In genomic region chr11:75241906-75242644, GRCh38 we compare ENCODE assay signal across 8 cellular contexts. TPM values are rescaled to one million over a fixed set of nuclear protein-coding genes. Genes with fewer than 3 reads are reported as not detected.
A peak's percentile ranks its signal among the peaks of the same experiment; 100 is the strongest.
DNase-seq lines count a peak whose midpoint lies in the region; ATAC-seq, FAIRE-seq and TF ChIP-seq lines count a peak whose summit lies in the region.

No MANE protein-coding gene starts in this region.

- no peak overlapping the region for H4K5ac ChIP-seq in mesendoderm (ENCODE audit: low read length)

- H3K27ac Mint-ChIP-seq in activated naive CD8-positive, alpha-beta T cell treated with anti-CD3 and anti-CD28 coated beads, Interleukin-2, amount 50 U/mL, for 24 hours: no peak overlapping the region

- H3K4me2 ChIP-seq in A549 (peak overlapping the region; percentile 89), mesendoderm (ENCODE audit: low read length) (peak overlapping the region; percentile 84)

- H3K27me3 ChIP-seq in HAP-1 (ENCODE audit: low read depth): peaks cover 15% of the 10 kb centered on the region
- peaks cover 25% of the 10 kb centered on the region for H3K27me3 ChIP-seq in mesendoderm (ENCODE audit: insufficient read depth, low read length, poor library complexity)

- no peak for TF ChIP-seq POLR2A in A549 (IDR thresholded peaks at IDR 0.05; ENCODE audit: low read length)

- peaks cover 10% of the 10 kb centered on the region for H3K4me1 Mint-ChIP-seq in activated naive CD8-positive, alpha-beta T cell treated with anti-CD3 and anti-CD28 coated beads, Interleukin-2, amount 50 U/mL, for 24 hours

- H3K9ac ChIP-seq in mesendoderm (ENCODE audit: low read length): peak overlapping the region; percentile 42

- peak overlapping the region; percentile 70 for H3K4me3 Mint-ChIP-seq in activated naive CD8-positive, alpha-beta T cell treated with anti-CD3 and anti-CD28 coated beads, Interleukin-2, amount 50 U/mL, for 24 hours

- no peak overlapping the region for H4K8ac ChIP-seq in mesendoderm (ENCODE audit: low read depth, low read length)

- WGBS in A549 (ENCODE audit: missing lambda C conversion rate): 8% methylated on average over 34 of the region's 72 CpGs
- WGBS in mesendoderm (ENCODE audit: extremely low coverage, insufficient coverage, low lambda C conversion rate): no CpG with 5 or more reads among the region's 72 CpGs

- peak overlapping the region; percentile 31 to 77; a peak in 3 of 6 replicates for H3K27ac ChIP-seq in A549
- no peak overlapping the region for H3K27ac ChIP-seq in mesendoderm (ENCODE audit: low read depth, low read length)

- POLR2A ChIA-PET in A549 (lab: Yijun Ruan, JAX): interaction anchor here (1.1 kb wide), 1 partner anchor 317 kb away, joined by 3 read pairs; no protein-coding TSS in a partner anchor

- H3K56ac ChIP-seq in mesendoderm (ENCODE audit: low read length): peak overlapping the region; percentile 74

- no peak overlapping the region for H3K4ac ChIP-seq in mesendoderm (ENCODE audit: low read depth, low read length)

- CTCF ChIA-PET in A549 (lab: Yijun Ruan, JAX): interaction anchor here (0.6 to 19.6 kb wide), 78 partner anchors 8 to 634 kb away, joined by 3 to 445 read pairs (median 6); partner anchors contain the start of genes NEU3 and SLCO2B1

- no peak overlapping the region for H2AK5ac ChIP-seq in mesendoderm (ENCODE audit: low read length)

- TF ChIP-seq RAD21 in A549 (conservative IDR thresholded peaks at IDR 0.05 in 1 of 2, IDR thresholded peaks at IDR 0.05 in 1 of 2): no peak

- FAIRE-seq in A549 (lab: Jason Lieb, UNC): no peak

- H3K23ac ChIP-seq in mesendoderm (ENCODE audit: low read length): no peak overlapping the region

- H3K79me2 ChIP-seq in mesendoderm (ENCODE audit: control insufficient read depth, insufficient read depth, low read length): no peaks in the 10 kb centered on the region

- no peak overlapping the region for H3K18ac ChIP-seq in mesendoderm (ENCODE audit: low read length)

- H3K4me3 ChIP-seq in A549 (peak overlapping the region; percentile 54), HAP-1 (peak overlapping the region; percentile 34), mesendoderm (ENCODE audit: low read length) (no peak overlapping the region)

- no peaks in the 10 kb centered on the region for H3K36me3 ChIP-seq in HAP-1 (replicated peaks)
- H3K36me3 ChIP-seq in mesendoderm (ENCODE audit: control insufficient read depth, insufficient read depth, low read length): no peaks in the 10 kb centered on the region

- DNase-seq in A549 (ENCODE audit: low read depth in 1 of 2, low spot score in 1 of 2): no peak
- DNase-seq in HAP-1 (ENCODE audit: low spot score in 2 of 2): no peak
- DNase-seq in activated naive CD8-positive, alpha-beta T cell treated with anti-CD3 and anti-CD28 coated beads, Interleukin-2, amount 50 U/mL, for 24 hours: no peak
- no peak for DNase-seq in mesendoderm
- no peak for DNase-seq in ureter (ENCODE audit: low spot score)
- no peak for DNase-seq in HK-2 (ENCODE audit: unreplicated experiment)

- H2BK120ac ChIP-seq in mesendoderm (ENCODE audit: low read depth, low read length): no peak overlapping the region

- peak; percentile 5; the same call in 1 of the 3 replicates for TF ChIP-seq CTCF in A549 (IDR thresholded peaks at IDR 0.05)

- in situ Hi-C loops in HAP-1 (cut with MboI; ENCODE audit: low sequenced_read_pairs): no loop called here

- H3K4me1 ChIP-seq in A549: peaks cover 10% of the 10 kb centered on the region; the same call in 2 of the 3 replicates
- H3K4me1 ChIP-seq in HAP-1: no peaks in the 10 kb centered on the region
- no peaks in the 10 kb centered on the region for H3K4me1 ChIP-seq in mesendoderm (ENCODE audit: control insufficient read depth, low read depth, low read length)

- H2BK15ac ChIP-seq in mesendoderm (replicated peaks; ENCODE audit: low read depth): no peak overlapping the region

- TF ChIP-seq EP300 in A549 (IDR thresholded peaks at IDR 0.05): no peak

- H3K36me3 Mint-ChIP-seq in activated naive CD8-positive, alpha-beta T cell treated with anti-CD3 and anti-CD28 coated beads, Interleukin-2, amount 50 U/mL, for 24 hours (ENCODE audit: low read depth): no peaks in the 10 kb centered on the region

- H3K9me3 Mint-ChIP-seq in activated naive CD8-positive, alpha-beta T cell treated with anti-CD3 and anti-CD28 coated beads, Interleukin-2, amount 50 U/mL, for 24 hours: no peaks in the 10 kb centered on the region

- H3K9me3 ChIP-seq in A549: no peaks in the 10 kb centered on the region
- H3K9me3 ChIP-seq in HAP-1: no peaks in the 10 kb centered on the region

- ATAC-seq in A549 (peak; percentile 31 to 42; a peak in 5 of 6 replicates), GM21390 (IDR thresholded peaks at IDR 0.05; ENCODE audit: unreplicated experiment) (no peak), GM19397 (IDR thresholded peaks at IDR 0.05; ENCODE audit: unreplicated experiment) (no peak)
- no peak for ATAC-seq in activated naive CD8-positive, alpha-beta T cell treated with anti-CD3 and anti-CD28 coated beads, Interleukin-2, amount 50 U/mL, for 24 hours

- H2BK5ac ChIP-seq in mesendoderm (ENCODE audit: low read length): no peak overlapping the region

- peaks cover 40% of the 10 kb centered on the region for H3K27me3 Mint-ChIP-seq in activated naive CD8-positive, alpha-beta T cell treated with anti-CD3 and anti-CD28 coated beads, Interleukin-2, amount 50 U/mL, for 24 hours

- no peaks in the 10 kb centered on the region for H3K79me1 ChIP-seq in mesendoderm (ENCODE audit: low read length)

TF ChIP-seq in A549, 52 proteins besides CTCF, POLR2A, EP300 and RAD21:
- TF ChIP-seq FOSL2 (IDR thresholded peaks at IDR 0.05): no peak
- TF ChIP-seq FOSL2 (CRISPR knock-in tag; IDR thresholded peaks at IDR 0.05): no peak
- TF ChIP-seq NPAS2 (CRISPR knock-in tag; IDR thresholded peaks at IDR 0.05; ENCODE audit: borderline replicate concordance): no peak
- TF ChIP-seq JUN (IDR thresholded peaks at IDR 0.05): 0 out of 5 replicates have a peak, but pooled peaks of 1 of the 2 experiments have one; percentile 12
- no peak for TF ChIP-seq PHF8 (IDR thresholded peaks at IDR 0.05; ENCODE audit: borderline replicate concordance, low read depth)
- TF ChIP-seq HOXB5 (CRISPR knock-in tag; IDR thresholded peaks at IDR 0.05): peak; percentile 0; the same call in 1 of the 2 replicates

RNA-seq across cellular contexts. Expression of gene TPBGL, which starts 1.5 kb away (rescaled TPM):
- polyA plus RNA-seq in A549 (2011; rRNA removed) (0.03 and 0.08 TPM in 2 replicates), A549 (2017; fragmentation: RNase III; extraction: RNeasy Plus Mini Kit Qiagen cat#74134 plus additional on column Dnase treatment) (0.05 to 0.12 TPM (median 0.09 TPM) in 3 replicates)
- polyA plus RNA-seq in A549 (2012; cell fraction: cytosol; rRNA removed): 0.04 and 0.05 TPM in 2 replicates
- 0.05 and 0.07 TPM in 2 replicates for polyA plus RNA-seq in A549 (2012; cell fraction: nucleus; rRNA removed)
- 0.12 TPM in 1 of 2 replicates, not detected in the other for polyA minus RNA-seq in A549 (2011; rRNA and poly(A)+ RNA removed)
- 0.34 TPM for polyA plus RNA-seq in mesendoderm (2013, experiment 1 of 2)
- 0.42 TPM for polyA plus RNA-seq in mesendoderm (2013, experiment 2 of 2)
- 0.26 TPM for total RNA-seq in ureter

Comparison
In these comparisons a context has a peak if more than half of its experiments do, and no peak if none do; other contexts are left out.
1. ATAC-seq: peak in A549 (2 of 2); none in activated naive CD8-positive, alpha-beta T cell treated with anti-CD3 and anti-CD28 coated beads, Interleukin-2, amount 50 U/mL, for 24 hours (single experiment), GM21390 (single experiment) and GM19397 (single experiment).